ENCODE assay signal across 25 cellular contexts in the genomic region with DNA sequence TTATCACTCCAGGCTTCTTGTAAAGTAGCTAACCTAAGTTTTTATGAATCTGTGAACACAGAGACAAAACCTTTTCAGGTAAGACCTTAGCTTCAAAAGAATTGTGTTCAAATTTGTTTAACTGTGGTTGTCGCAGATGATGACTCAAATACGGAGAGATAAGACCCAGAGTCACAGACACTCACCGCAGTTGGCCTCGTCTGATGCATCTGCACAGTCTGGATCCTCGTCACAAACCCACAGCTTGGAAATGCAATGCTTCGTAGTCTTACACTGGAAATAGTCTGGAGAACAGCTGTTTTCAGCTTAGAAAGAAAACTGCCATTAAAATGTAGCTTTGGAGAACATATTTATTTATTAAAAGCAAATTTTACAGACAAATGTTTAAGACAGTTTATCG.
DNase-seq lines count a peak whose midpoint lies in the region; ATAC-seq and TF ChIP-seq lines count a peak whose summit lies in the region.
"Had no signal": no experiment of that assay in that cellular context is flagged by ENCODE, and none has a peak within 500 bp of the region (broad histone marks: within the 10 kb centered on the region; RNA-seq: fewer than 3 reads in every experiment).

No MANE protein-coding gene starts in this region.

- CTCF ChIA-PET in PC-3 (lab: Charles Lee): no interaction called here

- TF ChIP-seq CTCF in BE2C (IDR thresholded peaks at IDR 0.05; ENCODE audit: low read depth, low read length) (no peak), PC-3 (conservative IDR thresholded peaks at IDR 0.05; ENCODE audit: low read depth, low read length) (no peak), cardiac fibroblast (IDR thresholded peaks at IDR 0.05; ENCODE audit: low read depth, low read length) (no peak), sigmoid colon (IDR thresholded peaks at IDR 0.05) (no peak)

- H3K36me3 ChIP-seq in BE2C (no peaks in the 10 kb centered on the region), PC-3 (ENCODE audit: low read depth, low read length) (no peaks in the 10 kb centered on the region), sigmoid colon (no peaks in the 10 kb centered on the region)
- H3K36me3 ChIP-seq: esophagus muscularis mucosa, HAP-1 had no signal

- H3K4me1 ChIP-seq in BE2C (no peaks in the 10 kb centered on the region), PC-3 (ENCODE audit: insufficient read depth, low read length) (no peaks in the 10 kb centered on the region; the same call in 1 of the 2 replicates), sigmoid colon (no peaks in the 10 kb centered on the region)
- H3K4me1 ChIP-seq: esophagus muscularis mucosa had no signal

- H3K27ac ChIP-seq in PC-3 (ENCODE audit: low read length) (no peak overlapping the region), sigmoid colon (no peak overlapping the region)
- H3K27ac ChIP-seq: esophagus muscularis mucosa had no signal

- TF ChIP-seq EP300 in sigmoid colon (IDR thresholded peaks at IDR 0.05): no peak

- no peaks in the 10 kb centered on the region for H3K79me2 ChIP-seq in PC-3 (ENCODE audit: low read length)

- intact Hi-C loops in PC-3 (cut with micrococcal nuclease): no loop called here
- intact Hi-C loops in sigmoid colon (cut with DNase I): no loop called here

- H3K9me2 ChIP-seq in PC-3 (replicated peaks; ENCODE audit: low read length): no peaks in the 10 kb centered on the region

- H3K9me3 ChIP-seq in BE2C: no peaks in the 10 kb centered on the region
- H3K9me3 ChIP-seq in PC-3 (ENCODE audit: low read length): no peaks in the 10 kb centered on the region
- no peaks in the 10 kb centered on the region for H3K9me3 ChIP-seq in sigmoid colon
- H3K9me3 ChIP-seq: Caco-2, esophagus muscularis mucosa, HAP-1 had no signal

- WGBS in sigmoid colon, 2 donors: 64 to 71% methylated on average over 7 of the region's 7 CpGs

- POLR2A ChIA-PET in PC-3 (lab: Charles Lee; ENCODE audit: unreplicated experiment): no interaction called here

- 0 out of 2 replicates have a peak overlapping the region, but pooled peaks have one; percentile 12 for H2AFZ ChIP-seq in PC-3 (ENCODE audit: low read length)

- TF ChIP-seq POLR2A in sigmoid colon (IDR thresholded peaks at IDR 0.05): no peak

- no peaks in the 10 kb centered on the region for H4K20me1 ChIP-seq in PC-3 (ENCODE audit: low read length)

- peak; percentile 65 for DNase-seq in BE2C
- peak; percentile 45 for DNase-seq in PC-3
- peak; percentile 15 to 38 for DNase-seq in cardiac fibroblast (ENCODE audit: low read depth in 2 of 2)
- peak; percentile 15 for DNase-seq in left kidney (ENCODE audit: low read depth, low spot score)
- DNase-seq in HuH-7 (ENCODE audit: low spot score): no peak
- DNase-seq in foreskin melanocyte: no peak
- no peak for DNase-seq in 8988T
- no peak for DNase-seq in sigmoid colon
- DNase-seq: ACHN; activated CD8-positive, alpha-beta T cell treated with anti-CD3 and anti-CD28 coated beads, Interleukin-2, amount 10 ng/mL, durations not matched to agents 7 days and 5 days; activated T-cell treated with anti-CD3 and anti-CD28 coated beads, Interleukin-2, amount 50 U/mL, for 1 hour; C1 segment of cervical spinal cord; cortex of kidney; Kasumi-1; left cardiac atrium; naive thymus-derived CD4-positive, alpha-beta T cell; NCI-H1048; NCI-H187; NCI-H2171 treated with DMSO at 0.1 percent for 48 hours; NCI-H69; SHP77; T-helper 1 cell had no signal

- no TSS peak for BruUV-seq in PC-3 (replicated peaks; lab: Mats Ljungman, UMichigan)

- H3K27me3 ChIP-seq in BE2C: no peaks in the 10 kb centered on the region
- no peaks in the 10 kb centered on the region for H3K27me3 ChIP-seq in PC-3 (ENCODE audit: low read length)
- no peaks in the 10 kb centered on the region for H3K27me3 ChIP-seq in sigmoid colon
- H3K27me3 ChIP-seq: esophagus muscularis mucosa had no signal

- ATAC-seq in PC-3: peak; percentile 49; the same call in 1 of the 2 replicates
- ATAC-seq: activated CD8-positive, alpha-beta T cell treated with anti-CD3 and anti-CD28 coated beads, Interleukin-2, amount 10 ng/mL, durations not matched to agents 7 days and 5 days; left cardiac atrium; naive thymus-derived CD4-positive, alpha-beta T cell had no signal

- no peak overlapping the region for H3K9ac ChIP-seq in PC-3 (ENCODE audit: low read length)

- no peak overlapping the region for H3K4me2 ChIP-seq in PC-3 (ENCODE audit: low read length)

- H3F3A ChIP-seq in PC-3 (ENCODE audit: low read length, unreplicated experiment): no peaks in the 10 kb centered on the region

- H3K4me3 ChIP-seq in BE2C (ENCODE audit: low read depth, low read length): peak overlapping the region; percentile 20; the same call in 1 of the 2 replicates
- H3K4me3 ChIP-seq in PC-3 (ENCODE audit: low read length): no peak overlapping the region
- no peak overlapping the region for H3K4me3 ChIP-seq in cardiac fibroblast (replicated peaks in 1 of 2; ENCODE audit: low read depth in 2 of 2, low read length in 2 of 2)
- no peak overlapping the region for H3K4me3 ChIP-seq in sigmoid colon
- H3K4me3 ChIP-seq: esophagus muscularis mucosa, HAP-1 had no signal

Comparison
In these comparisons a context has a peak if more than half of its experiments do, and no peak if none do; other contexts are left out.
1. DNase-seq: peak in BE2C (single experiment), PC-3 (single experiment), cardiac fibroblast (2 of 2) and left kidney (single experiment); none in HuH-7 (single experiment), foreskin melanocyte (single experiment), 8988T (single experiment) and sigmoid colon (single experiment).